2 cellular contexts compared by ENCODE assay signal in genomic region chr10:7810443-7810842, GRCh38.
TF ChIP-seq lines count a peak whose summit lies in the region.

No MANE protein-coding gene starts in this region.

TF ChIP-seq in HepG2, 621 proteins besides CTCF, POLR2A, EP300 and RAD21:
- no peak for TF ChIP-seq RXRA (CRISPR knock-in tag; IDR thresholded peaks at IDR 0.05)
- TF ChIP-seq ZNF839 (CRISPR knock-in tag; IDR thresholded peaks at IDR 0.05; ENCODE audit: borderline replicate concordance): no peak
- TF ChIP-seq PAWR (CRISPR knock-in tag; IDR thresholded peaks at IDR 0.05; ENCODE audit: borderline replicate concordance): no peak
- no peak for TF ChIP-seq FOXK1 (CRISPR knock-in tag; IDR thresholded peaks at IDR 0.05; ENCODE audit: borderline replicate concordance, low read depth)
- no peak for TF ChIP-seq ZNF770 (CRISPR knock-in tag; IDR thresholded peaks at IDR 0.05)
- TF ChIP-seq TOE1 (CRISPR knock-in tag; IDR thresholded peaks at IDR 0.05): no peak
- TF ChIP-seq GMEB1 (CRISPR knock-in tag; IDR thresholded peaks at IDR 0.05; ENCODE audit: borderline replicate concordance): no peak
- no peak for TF ChIP-seq ZFP1 (CRISPR knock-in tag; IDR thresholded peaks at IDR 0.05)
- TF ChIP-seq FUBP1 (CRISPR knock-in tag; IDR thresholded peaks at IDR 0.05; ENCODE audit: borderline replicate concordance): no peak

TF ChIP-seq in WTC11, 78 proteins besides CTCF, POLR2A, EP300 and RAD21:
- no peak for TF ChIP-seq STAT6 (CRISPR knock-in tag; conservative IDR thresholded peaks at IDR 0.05; ENCODE audit: low read depth)
TF ChIP-seq in WTC11: peak in this region for 0.
